ENCODE assay signal across 1 cellular context in the genomic region with DNA sequence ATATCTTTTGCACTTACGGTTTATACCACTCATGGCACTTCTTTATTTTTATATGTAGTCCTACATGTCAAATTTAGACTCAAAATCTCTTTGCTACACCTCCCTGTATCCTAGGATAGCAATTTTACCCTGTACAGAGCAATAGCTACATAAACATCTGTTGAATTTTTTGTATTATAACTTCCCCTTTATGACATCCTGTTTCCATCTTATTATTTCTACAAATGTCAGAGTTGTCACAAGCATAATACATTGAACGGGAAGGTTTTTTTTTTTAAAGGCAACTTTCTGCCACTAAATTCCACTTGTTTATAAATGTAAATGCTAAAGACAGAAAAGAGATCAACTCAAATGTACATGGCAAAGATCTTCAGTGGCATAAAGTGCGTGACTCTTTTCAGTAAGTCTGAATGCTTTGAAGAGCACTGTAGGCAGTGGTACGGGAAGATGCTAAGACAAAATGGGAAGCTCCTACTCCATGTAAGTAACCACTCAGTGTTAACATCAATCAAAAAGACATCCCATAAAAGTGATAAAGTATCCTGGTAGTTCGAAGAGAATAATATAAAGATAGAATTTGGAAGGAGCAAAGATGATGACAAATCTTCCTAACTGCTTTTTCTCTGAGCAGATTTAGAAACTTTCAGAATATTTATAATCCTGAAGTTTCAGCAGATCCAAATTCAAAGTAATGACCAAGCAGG.
TF ChIP-seq lines count a peak whose summit lies in the region.

No MANE protein-coding gene starts in this region.

TF ChIP-seq in K562, 482 proteins besides CTCF, POLR2A, EP300 and RAD21 (continued from another document):
- TF ChIP-seq, protein P1, sequence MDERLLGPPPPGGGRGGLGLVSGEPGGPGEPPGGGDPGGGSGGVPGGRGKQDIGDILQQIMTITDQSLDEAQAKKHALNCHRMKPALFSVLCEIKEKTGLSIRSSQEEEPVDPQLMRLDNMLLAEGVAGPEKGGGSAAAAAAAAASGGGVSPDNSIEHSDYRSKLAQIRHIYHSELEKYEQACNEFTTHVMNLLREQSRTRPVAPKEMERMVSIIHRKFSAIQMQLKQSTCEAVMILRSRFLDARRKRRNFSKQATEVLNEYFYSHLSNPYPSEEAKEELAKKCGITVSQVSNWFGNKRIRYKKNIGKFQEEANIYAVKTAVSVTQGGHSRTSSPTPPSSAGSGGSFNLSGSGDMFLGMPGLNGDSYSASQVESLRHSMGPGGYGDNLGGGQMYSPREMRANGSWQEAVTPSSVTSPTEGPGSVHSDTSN (CRISPR knock-in tag; IDR thresholded peaks at IDR 0.05; ENCODE audit: low read depth) = no peak
- TF ChIP-seq, protein P1 (tag; conservative IDR thresholded peaks at IDR 0.05; ENCODE audit: low read depth) = 0 out of 2 replicates have a peak, but pooled peaks have one; percentile 46
- TF ChIP-seq MEIS2 (IDR thresholded peaks at IDR 0.05; ENCODE audit: partially characterized antibody) = peak; percentile 53
- no peak for TF ChIP-seq SAFB (IDR thresholded peaks at IDR 0.05; ENCODE audit: borderline replicate concordance, low read depth, low read length)
- TF ChIP-seq, protein P2, sequence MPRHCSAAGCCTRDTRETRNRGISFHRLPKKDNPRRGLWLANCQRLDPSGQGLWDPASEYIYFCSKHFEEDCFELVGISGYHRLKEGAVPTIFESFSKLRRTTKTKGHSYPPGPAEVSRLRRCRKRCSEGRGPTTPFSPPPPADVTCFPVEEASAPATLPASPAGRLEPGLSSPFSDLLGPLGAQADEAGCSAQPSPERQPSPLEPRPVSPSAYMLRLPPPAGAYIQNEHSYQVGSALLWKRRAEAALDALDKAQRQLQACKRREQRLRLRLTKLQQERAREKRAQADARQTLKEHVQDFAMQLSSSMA (CRISPR knock-in tag; IDR thresholded peaks at IDR 0.05) = no peak
- TF ChIP-seq ZSCAN32 (CRISPR knock-in tag; IDR thresholded peaks at IDR 0.05) = no peak
- TF ChIP-seq, protein P3, sequence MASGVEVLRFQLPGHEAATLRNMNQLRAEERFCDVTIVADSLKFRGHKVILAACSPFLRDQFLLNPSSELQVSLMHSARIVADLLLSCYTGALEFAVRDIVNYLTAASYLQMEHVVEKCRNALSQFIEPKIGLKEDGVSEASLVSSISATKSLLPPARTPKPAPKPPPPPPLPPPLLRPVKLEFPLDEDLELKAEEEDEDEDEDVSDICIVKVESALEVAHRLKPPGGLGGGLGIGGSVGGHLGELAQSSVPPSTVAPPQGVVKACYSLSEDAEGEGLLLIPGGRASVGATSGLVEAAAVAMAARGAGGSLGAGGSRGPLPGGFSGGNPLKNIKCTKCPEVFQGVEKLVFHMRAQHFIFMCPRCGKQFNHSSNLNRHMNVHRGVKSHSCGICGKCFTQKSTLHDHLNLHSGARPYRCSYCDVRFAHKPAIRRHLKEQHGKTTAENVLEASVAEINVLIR (CRISPR knock-in tag; IDR thresholded peaks at IDR 0.05) = no peak
- TF ChIP-seq, protein P4, sequence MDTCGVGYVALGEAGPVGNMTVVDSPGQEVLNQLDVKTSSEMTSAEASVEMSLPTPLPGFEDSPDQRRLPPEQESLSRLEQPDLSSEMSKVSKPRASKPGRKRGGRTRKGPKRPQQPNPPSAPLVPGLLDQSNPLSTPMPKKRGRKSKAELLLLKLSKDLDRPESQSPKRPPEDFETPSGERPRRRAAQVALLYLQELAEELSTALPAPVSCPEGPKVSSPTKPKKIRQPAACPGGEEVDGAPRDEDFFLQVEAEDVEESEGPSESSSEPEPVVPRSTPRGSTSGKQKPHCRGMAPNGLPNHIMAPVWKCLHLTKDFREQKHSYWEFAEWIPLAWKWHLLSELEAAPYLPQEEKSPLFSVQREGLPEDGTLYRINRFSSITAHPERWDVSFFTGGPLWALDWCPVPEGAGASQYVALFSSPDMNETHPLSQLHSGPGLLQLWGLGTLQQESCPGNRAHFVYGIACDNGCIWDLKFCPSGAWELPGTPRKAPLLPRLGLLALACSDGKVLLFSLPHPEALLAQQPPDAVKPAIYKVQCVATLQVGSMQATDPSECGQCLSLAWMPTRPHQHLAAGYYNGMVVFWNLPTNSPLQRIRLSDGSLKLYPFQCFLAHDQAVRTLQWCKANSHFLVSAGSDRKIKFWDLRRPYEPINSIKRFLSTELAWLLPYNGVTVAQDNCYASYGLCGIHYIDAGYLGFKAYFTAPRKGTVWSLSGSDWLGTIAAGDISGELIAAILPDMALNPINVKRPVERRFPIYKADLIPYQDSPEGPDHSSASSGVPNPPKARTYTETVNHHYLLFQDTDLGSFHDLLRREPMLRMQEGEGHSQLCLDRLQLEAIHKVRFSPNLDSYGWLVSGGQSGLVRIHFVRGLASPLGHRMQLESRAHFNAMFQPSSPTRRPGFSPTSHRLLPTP (IDR thresholded peaks at IDR 0.05; ENCODE audit: borderline replicate concordance, extremely low read depth, insufficient read length) = no peak
